ENCODE assay signal across 15 cellular contexts in genomic region chr2:239831272-239831731, GRCh38.
DNase-seq lines count a peak whose midpoint lies in the region; ATAC-seq, FAIRE-seq and TF ChIP-seq lines count a peak whose summit lies in the region.
"Had no signal": no experiment of that assay in that cellular context is flagged by ENCODE, and none has a peak within 500 bp of the region (broad histone marks: within the 10 kb centered on the region; RNA-seq: fewer than 3 reads in every experiment).

No MANE protein-coding gene starts in this region.

- TF ChIP-seq EP300 in ovary (IDR thresholded peaks at IDR 0.05), result no peak

- H3K27me3 Mint-ChIP-seq in activated T-helper 2 cell treated with anti-CD3 and anti-CD28 coated beads, Interferon-gamma antibody, Interleukin-2, Interleukin-4, amounts not matched to agents 10 μg/mL and 5 μg/mL and 100 μg/mL, durations not matched to agents 14 hours and 24 hours and 36 hours (ENCODE audit: low read depth), result no peaks in the 10 kb centered on the region

- TF ChIP-seq CTCF in hepatocyte (IDR thresholded peaks at IDR 0.05; ENCODE audit: poor library complexity), result no peak
- no peak for TF ChIP-seq CTCF in ovary (IDR thresholded peaks at IDR 0.05)
- TF ChIP-seq CTCF in pancreas (IDR thresholded peaks at IDR 0.05), result no peak

- peak overlapping the region; percentile 17 for H3K27ac ChIP-seq in hepatocyte
- H3K27ac ChIP-seq in ovary, result no peak overlapping the region
- H3K27ac ChIP-seq in pancreas, result no peak overlapping the region
- H3K27ac ChIP-seq: transverse colon had no signal

- no peak overlapping the region for H3K4me3 Mint-ChIP-seq in activated T-helper 2 cell treated with anti-CD3 and anti-CD28 coated beads, Interferon-gamma antibody, Interleukin-2, Interleukin-4, amounts not matched to agents 10 μg/mL and 5 μg/mL and 100 μg/mL, durations not matched to agents 14 hours and 24 hours and 36 hours (ENCODE audit: low read depth)
- H3K4me3 Mint-ChIP-seq: T-cell had no signal

- H3K79me2 ChIP-seq in hepatocyte, result no peaks in the 10 kb centered on the region

- no peak for FAIRE-seq in pancreas (lab: Jason Lieb, UNC)
- FAIRE-seq: astrocyte had no signal

- H3K36me3 ChIP-seq in hepatocyte (replicated peaks; ENCODE audit: insufficient read depth, low read depth) (no peaks in the 10 kb centered on the region), ovary (no peaks in the 10 kb centered on the region), pancreas (no peaks in the 10 kb centered on the region)
- H3K36me3 ChIP-seq: transverse colon had no signal

- H4K20me1 ChIP-seq in hepatocyte (ENCODE audit: insufficient read depth, poor library complexity, severe bottlenecking), result no peaks in the 10 kb centered on the region

- H3K36me3 Mint-ChIP-seq in activated T-helper 2 cell treated with anti-CD3 and anti-CD28 coated beads, Interferon-gamma antibody, Interleukin-2, Interleukin-4, amounts not matched to agents 10 μg/mL and 5 μg/mL and 100 μg/mL, durations not matched to agents 14 hours and 24 hours and 36 hours (ENCODE audit: low read depth), result no peaks in the 10 kb centered on the region
- H3K36me3 Mint-ChIP-seq: T-cell had no signal

- H3K4me1 ChIP-seq in hepatocyte (ENCODE audit: insufficient read depth) (peaks cover 17% of the 10 kb centered on the region), ovary (ENCODE audit: insufficient read depth) (peaks cover 7% of the 10 kb centered on the region), pancreas (no peaks in the 10 kb centered on the region)

- no peaks in the 10 kb centered on the region for H3K9me3 ChIP-seq in hepatocyte (ENCODE audit: low read depth)
- H3K9me3 ChIP-seq in ovary, result no peaks in the 10 kb centered on the region
- H3K9me3 ChIP-seq in pancreas, result no peaks in the 10 kb centered on the region
- H3K9me3 ChIP-seq: transverse colon had no signal

- H3K9me3 Mint-ChIP-seq in activated T-helper 2 cell treated with anti-CD3 and anti-CD28 coated beads, Interferon-gamma antibody, Interleukin-2, Interleukin-4, amounts not matched to agents 10 μg/mL and 5 μg/mL and 100 μg/mL, durations not matched to agents 14 hours and 24 hours and 36 hours, result peaks cover 3% of the 10 kb centered on the region
- H3K9me3 Mint-ChIP-seq: T-cell had no signal

- no peak for TF ChIP-seq POLR2A in ovary (IDR thresholded peaks at IDR 0.05)

- H3K4me3 ChIP-seq in hepatocyte, result no peak overlapping the region
- H3K4me3 ChIP-seq in ovary, result no peak overlapping the region
- H3K4me3 ChIP-seq in pancreas, result no peak overlapping the region
- H3K4me3 ChIP-seq: transverse colon had no signal

- DNase-seq in EL, result peak; percentile 4
- peak; percentile 5 for DNase-seq in activated T-helper 2 cell treated with anti-CD3 and anti-CD28 coated beads, Interferon-gamma antibody, Interleukin-2, Interleukin-4, amounts not matched to agents 10 μg/mL and 5 μg/mL and 100 μg/mL, durations not matched to agents 14 hours and 24 hours and 36 hours (ENCODE audit: low spot score)
- no peak for DNase-seq in hepatocyte (ENCODE audit: low spot score)
- peak in 3 of 5 donors; percentile 10 to 24 (median 15) for DNase-seq in ovary
- DNase-seq in pancreas, result no peak
- no peak for DNase-seq in SK-N-DZ (ENCODE audit: low spot score)
- DNase-seq: DMS153; effector memory CD4-positive, alpha-beta T cell; NCI-H1092 treated with DMSO at 0.1 percent for 48 hours; NCI-H446; transverse colon had no signal

- H3K4me1 Mint-ChIP-seq in activated T-helper 2 cell treated with anti-CD3 and anti-CD28 coated beads, Interferon-gamma antibody, Interleukin-2, Interleukin-4, amounts not matched to agents 10 μg/mL and 5 μg/mL and 100 μg/mL, durations not matched to agents 14 hours and 24 hours and 36 hours (ENCODE audit: low read depth), result no peaks in the 10 kb centered on the region
- H3K4me1 Mint-ChIP-seq: T-cell had no signal

- H3K9me2 ChIP-seq in hepatocyte (replicated peaks; ENCODE audit: insufficient read depth), result no peaks in the 10 kb centered on the region

- H2AFZ ChIP-seq in hepatocyte, result no peak overlapping the region

- ATAC-seq in GM18502 (IDR thresholded peaks at IDR 0.05; ENCODE audit: poor library complexity, unreplicated experiment), result no peak
- ATAC-seq in pancreas, result no peak
- no peak for ATAC-seq in HG03139 (IDR thresholded peaks at IDR 0.05; ENCODE audit: unreplicated experiment)
- ATAC-seq: T-cell had no signal

- no peak overlapping the region for H3K4me2 ChIP-seq in hepatocyte

- 43% methylated on average over 13 of the region's 13 CpGs for WGBS in hepatocyte (ENCODE audit: low lambda C conversion rate, missing lambda C conversion rate)
- WGBS in ovary, 3 donors, result 17 to 27% (median 22%) methylated on average over 13 of the region's 13 CpGs
- 46 to 50% methylated on average over 13 of the region's 13 CpGs for WGBS in pancreas, 2 donors

- no peak overlapping the region for H3K27ac Mint-ChIP-seq in activated T-helper 2 cell treated with anti-CD3 and anti-CD28 coated beads, Interferon-gamma antibody, Interleukin-2, Interleukin-4, amounts not matched to agents 10 μg/mL and 5 μg/mL and 100 μg/mL, durations not matched to agents 14 hours and 24 hours and 36 hours
- H3K27ac Mint-ChIP-seq: T-cell had no signal

- intact Hi-C loops in activated T-helper 2 cell treated with anti-CD3 and anti-CD28 coated beads, Interferon-gamma antibody, Interleukin-2, Interleukin-4, amounts not matched to agents 10 μg/mL and 5 μg/mL and 100 μg/mL, durations not matched to agents 14 hours and 24 hours and 36 hours (cut with micrococcal nuclease), result no loop called here
- intact Hi-C loops in ovary (cut with DNase I) (no loop called here), pancreas (cut with DNase I) (no loop called here)

- H3K27me3 ChIP-seq in hepatocyte, result no peaks in the 10 kb centered on the region
- no peaks in the 10 kb centered on the region for H3K27me3 ChIP-seq in ovary
- no peaks in the 10 kb centered on the region for H3K27me3 ChIP-seq in pancreas
- H3K27me3 ChIP-seq: transverse colon had no signal

Comparison
In these comparisons a context has a peak if more than half of its experiments do, and no peak if none do; other contexts are left out.
1. DNase-seq: peak in EL (single experiment), activated T-helper 2 cell treated with anti-CD3 and anti-CD28 coated beads, Interferon-gamma antibody, Interleukin-2, Interleukin-4, amounts not matched to agents 10 μg/mL and 5 μg/mL and 100 μg/mL, durations not matched to agents 14 hours and 24 hours and 36 hours (single experiment) and ovary (3 of 5); none in hepatocyte (single experiment), pancreas (0 of 6) and SK-N-DZ (single experiment).